In genomic region chr7:100153713-100154519, GRCh38 we compare ENCODE assay signal across 13 cellular contexts. TPM values are rescaled to one million over a fixed set of nuclear protein-coding genes. Genes with fewer than 3 reads are reported as not detected.
DNase-seq lines count a peak whose midpoint lies in the region; ATAC-seq, FAIRE-seq and TF ChIP-seq lines count a peak whose summit lies in the region.
"Had no signal": no experiment of that assay in that cellular context is flagged by ENCODE, and none has a peak within 500 bp of the region (broad histone marks: within the 10 kb centered on the region; RNA-seq: fewer than 3 reads in every experiment).

No MANE protein-coding gene starts in this region.

- peak; percentile 18 for DNase-seq in D341Med (ENCODE audit: low spot score)
- DNase-seq in NT2/D1 (ENCODE audit: low read depth, low spot score): no peak
- DNase-seq in astrocyte (ENCODE audit: low read depth): no peak
- DNase-seq in osteoblast (ENCODE audit: insufficient read length, low spot score, missing footprints): peak; percentile 70
- no peak for DNase-seq in urothelium cell line (ENCODE audit: low spot score)
- no peak for DNase-seq in inferior parietal cortex (ENCODE audit: extremely low spot score)
- DNase-seq: GOT3; mesenchymal stem cell; NCI-H1105; SIG-M5; stimulated activated CD4-positive, alpha-beta T cell treated with anti-CD3 and anti-CD28 coated beads, Interleukin-4, amount 100 ng/mL, for 24 hours had no signal

- H3K27ac ChIP-seq in astrocyte (ENCODE audit: low read depth, low read length) (no peak overlapping the region), osteoblast (ENCODE audit: low read depth, low read length) (no peak overlapping the region)

- no peak for ATAC-seq in GM21576 (IDR thresholded peaks at IDR 0.05; ENCODE audit: unreplicated experiment)

- peak overlapping the region; percentile 11 for H3K4me3 Mint-ChIP-seq in astrocyte (ENCODE audit: unreplicated experiment)
- H3K4me3 Mint-ChIP-seq: activated T-helper 1 cell treated with anti-CD3 and anti-CD28 coated beads, Interleukin-12 subunit alpha, Interleukin-12 subunit beta, Interleukin-2, Interleukin-4 antibody, amounts not matched to agents 30 ng/mL and 10 ng/mL and 1 ng/mL, durations not matched to agents 14 hours and 24 hours and 36 hours had no signal

- no peak overlapping the region for H3K4me2 ChIP-seq in astrocyte (ENCODE audit: low read length)
- H3K4me2 ChIP-seq in osteoblast (ENCODE audit: insufficient read depth, low read length): no peak overlapping the region

- H3K36me3 ChIP-seq in NT2/D1 (ENCODE audit: insufficient read depth, insufficient read length, low read length) (peaks cover 52% of the 10 kb centered on the region), astrocyte (ENCODE audit: insufficient read depth, low read length) (peaks cover 9% of the 10 kb centered on the region), osteoblast (ENCODE audit: insufficient read depth, low read length) (peaks cover 37% of the 10 kb centered on the region)

- peak overlapping the region; percentile 57 for H3K9ac ChIP-seq in NT2/D1 (ENCODE audit: insufficient read length, low read depth)
- H3K9ac ChIP-seq in astrocyte (ENCODE audit: low read length): no peak overlapping the region

- TF ChIP-seq CTCF in astrocyte (IDR thresholded peaks at IDR 0.05; ENCODE audit: insufficient read depth, low read depth, low read length) (no peak), osteoblast (IDR thresholded peaks at IDR 0.05; ENCODE audit: extremely low read depth, low read depth, low read length) (no peak)

- H3K79me2 ChIP-seq in astrocyte (ENCODE audit: insufficient read depth, low read length): peaks cover 48% of the 10 kb centered on the region
- peaks cover 68% of the 10 kb centered on the region for H3K79me2 ChIP-seq in osteoblast (ENCODE audit: insufficient read depth, low read length)

- H3K27me3 Mint-ChIP-seq in astrocyte (ENCODE audit: low read depth, unreplicated experiment): no peaks in the 10 kb centered on the region

- peaks cover 6% of the 10 kb centered on the region for H3K4me1 Mint-ChIP-seq in astrocyte (ENCODE audit: low read depth, unreplicated experiment)

- H3K4me3 ChIP-seq in NT2/D1 (ENCODE audit: insufficient read length, low read depth): no peak overlapping the region
- H3K4me3 ChIP-seq in astrocyte (ENCODE audit: insufficient read depth, low read depth, low read length): no peak overlapping the region
- H3K4me3 ChIP-seq in osteoblast (ENCODE audit: insufficient read depth, low read length): no peak overlapping the region

- H3K4me1 ChIP-seq in NT2/D1 (ENCODE audit: insufficient read depth, insufficient read length) (peaks cover 19% of the 10 kb centered on the region), astrocyte (ENCODE audit: insufficient read depth, low read length) (peaks cover 10% of the 10 kb centered on the region), osteoblast (ENCODE audit: insufficient read depth, low read length) (peaks cover 18% of the 10 kb centered on the region)

- H3K36me3 Mint-ChIP-seq in astrocyte (ENCODE audit: low read depth, unreplicated experiment): peaks cover 10% of the 10 kb centered on the region

- H3K9me3 Mint-ChIP-seq in astrocyte (ENCODE audit: unreplicated experiment): no peaks in the 10 kb centered on the region
- H3K9me3 Mint-ChIP-seq: activated T-helper 1 cell treated with anti-CD3 and anti-CD28 coated beads, Interleukin-12 subunit alpha, Interleukin-12 subunit beta, Interleukin-2, Interleukin-4 antibody, amounts not matched to agents 30 ng/mL and 10 ng/mL and 1 ng/mL, durations not matched to agents 14 hours and 24 hours and 36 hours had no signal

- no peak overlapping the region for H2AFZ ChIP-seq in astrocyte (ENCODE audit: low read depth, low read length)
- no peak overlapping the region for H2AFZ ChIP-seq in osteoblast (ENCODE audit: low read length)

- H4K20me1 ChIP-seq in astrocyte (ENCODE audit: insufficient read depth, low read length): peaks cover 50% of the 10 kb centered on the region
- peaks cover 28% of the 10 kb centered on the region for H4K20me1 ChIP-seq in osteoblast (ENCODE audit: insufficient read depth, low read length)

- H3K9me3 ChIP-seq in NT2/D1 (ENCODE audit: insufficient read depth, low read length): no peaks in the 10 kb centered on the region
- H3K9me3 ChIP-seq in astrocyte (ENCODE audit: insufficient read depth, low read depth, low read length): no peaks in the 10 kb centered on the region
- no peaks in the 10 kb centered on the region for H3K9me3 ChIP-seq in osteoblast (ENCODE audit: low read depth, low read length)

- no peak overlapping the region for H3K27ac Mint-ChIP-seq in astrocyte (ENCODE audit: unreplicated experiment)
- H3K27ac Mint-ChIP-seq: activated T-helper 1 cell treated with anti-CD3 and anti-CD28 coated beads, Interleukin-12 subunit alpha, Interleukin-12 subunit beta, Interleukin-2, Interleukin-4 antibody, amounts not matched to agents 30 ng/mL and 10 ng/mL and 1 ng/mL, durations not matched to agents 14 hours and 24 hours and 36 hours had no signal

- H3K27me3 ChIP-seq in NT2/D1 (ENCODE audit: insufficient read depth, insufficient read length): no peaks in the 10 kb centered on the region
- H3K27me3 ChIP-seq in astrocyte (ENCODE audit: insufficient read depth, low read length): no peaks in the 10 kb centered on the region
- H3K27me3 ChIP-seq in osteoblast (ENCODE audit: insufficient read depth, low read length): no peaks in the 10 kb centered on the region

- no peak for FAIRE-seq in astrocyte (lab: Jason Lieb, UNC)
- FAIRE-seq in urothelium cell line (lab: Jason Lieb, UNC): no peak

RNA-seq across cellular contexts. Expression of gene TRAPPC14, which starts 4.6 kb away (rescaled TPM):
- total RNA-seq in astrocyte (18.7 and 19.5 TPM in 2 replicates), osteoblast (7.1 and 8.0 TPM in 2 replicates)

RNA-seq across cellular contexts. Expression of gene LAMTOR4, which starts 5.2 kb away (rescaled TPM):
- total RNA-seq in astrocyte (59.9 and 62.7 TPM in 2 replicates), osteoblast (63.7 and 70.7 TPM in 2 replicates)

RNA-seq across cellular contexts. Expression of gene GAL3ST4, which starts 14.5 kb away (rescaled TPM):
- total RNA-seq in astrocyte (3.1 and 3.4 TPM in 2 replicates), osteoblast (1.1 and 2.7 TPM in 2 replicates)

RNA-seq across cellular contexts. Expression of gene GPC2, which starts 23.3 kb away (rescaled TPM):
- 6.5 and 7.6 TPM in 2 replicates for total RNA-seq in astrocyte
- total RNA-seq in osteoblast: 1.4 and 1.8 TPM in 2 replicates

RNA-seq across cellular contexts. Expression of gene STAG3, which starts 23.8 kb away (rescaled TPM):
- total RNA-seq in astrocyte (0.34 and 0.36 TPM in 2 replicates), osteoblast (0.59 and 1.4 TPM in 2 replicates)

Comparison
In these comparisons a context has a peak if more than half of its experiments do, and no peak if none do; other contexts are left out.
1. DNase-seq: peak in D341Med (single experiment) and osteoblast (single experiment); none in NT2/D1 (single experiment), astrocyte (single experiment), urothelium cell line (single experiment) and inferior parietal cortex (single experiment).